1 cellular context compared by ENCODE assay signal in genomic region chr18:54679318-54680149, GRCh38.
TF ChIP-seq lines count a peak whose summit lies in the region.

No MANE protein-coding gene starts in this region.

TF ChIP-seq in HCT116, 20 proteins besides CTCF, POLR2A, EP300 and RAD21 (continued from another document):
- TF ChIP-seq ZBTB33 (IDR thresholded peaks at IDR 0.05; ENCODE audit: extremely low read depth, insufficient replicate concordance, low read length): no peak
- no peak for TF ChIP-seq CEBPB (IDR thresholded peaks at IDR 0.05; ENCODE audit: low read depth)
- no peak for TF ChIP-seq ZFX (IDR thresholded peaks at IDR 0.05)
